Comparison of ENCODE assay signal across 8 cellular contexts in genomic region chr13:99969934-99970760, GRCh38. TPM values are rescaled to one million over a fixed set of nuclear protein-coding genes. Genes with fewer than 3 reads are reported as not detected.
DNase-seq lines count a peak whose midpoint lies in the region; ATAC-seq, FAIRE-seq and TF ChIP-seq lines count a peak whose summit lies in the region.

No MANE protein-coding gene starts in this region.

- ATAC-seq in Right ventricle myocardium inferior (no peak), right lobe of liver (peak; percentile 39 to 60 (median 48)), GM21619 (IDR thresholded peaks at IDR 0.05; ENCODE audit: unreplicated experiment) (no peak)

- intact Hi-C loops in Right ventricle myocardium inferior (cut with DNase I) = no loop called here
- intact Hi-C loops in right lobe of liver (cut with DNase I) = no loop called here

- WGBS in right lobe of liver (ENCODE audit: insufficient coverage, low coverage, low lambda C conversion rate, missing lambda C conversion rate) = 5% methylated on average over 32 of the region's 96 CpGs

- H3K4me1 Mint-ChIP-seq in astrocyte (ENCODE audit: low read depth, unreplicated experiment) = no peaks in the 10 kb centered on the region

- no peak overlapping the region for H3K27ac Mint-ChIP-seq in astrocyte (ENCODE audit: unreplicated experiment)

- no peaks in the 10 kb centered on the region for H3K36me3 ChIP-seq in cardiac muscle cell
- no peaks in the 10 kb centered on the region for H3K36me3 ChIP-seq in astrocyte (ENCODE audit: insufficient read depth, low read length)
- no peaks in the 10 kb centered on the region for H3K36me3 ChIP-seq in right lobe of liver

- peak in 1 of 2 donors; percentile 75 for DNase-seq in cardiac muscle cell (ENCODE audit: low read depth in 1 of 2, low spot score in 1 of 2)
- DNase-seq in Right ventricle myocardium inferior (ENCODE audit: missing footprints) = no peak
- DNase-seq in NCI-H446 treated with DMSO at 0.1 percent for 48 hours (lab: John Stamatoyannopoulos, UW) = peak; percentile 69
- no peak for DNase-seq in astrocyte (ENCODE audit: low read depth)
- DNase-seq in right lobe of liver = peak in 1 of 3 donors; percentile 48
- peak; percentile 29 for DNase-seq in ureter (ENCODE audit: low spot score)
- DNase-seq in MV-4-11 (lab: John Stamatoyannopoulos, UW) = no peak

- peaks cover 95% of the 10 kb centered on the region for H3K27me3 ChIP-seq in cardiac muscle cell
- peaks cover 74% of the 10 kb centered on the region for H3K27me3 ChIP-seq in astrocyte (ENCODE audit: insufficient read depth, low read length)
- peaks cover 14 to 88% of the 10 kb centered on the region in 2 donors for H3K27me3 ChIP-seq in right lobe of liver

- TF ChIP-seq CTCF in cardiac muscle cell (IDR thresholded peaks at IDR 0.05; ENCODE audit: low read depth, low read length) (no peak), astrocyte (IDR thresholded peaks at IDR 0.05; ENCODE audit: insufficient read depth, low read depth, low read length) (no peak), right lobe of liver (IDR thresholded peaks at IDR 0.05) (no peak)

- H3K79me2 ChIP-seq in astrocyte (ENCODE audit: insufficient read depth, low read length) = peaks cover 32% of the 10 kb centered on the region

- H3K36me3 Mint-ChIP-seq in astrocyte (ENCODE audit: low read depth, unreplicated experiment) = peaks cover 3% of the 10 kb centered on the region

- no peaks in the 10 kb centered on the region for H4K20me1 ChIP-seq in astrocyte (ENCODE audit: insufficient read depth, low read length)

- peaks cover 26% of the 10 kb centered on the region for H3K9me3 Mint-ChIP-seq in astrocyte (ENCODE audit: unreplicated experiment)

- H3K4me3 ChIP-seq in cardiac muscle cell (peak overlapping the region; percentile 41), astrocyte (ENCODE audit: insufficient read depth, low read depth, low read length) (peak overlapping the region; percentile 47), right lobe of liver (no peak overlapping the region)

- H3K27me3 Mint-ChIP-seq in astrocyte (ENCODE audit: low read depth, unreplicated experiment) = peaks cover 72% of the 10 kb centered on the region

- no peak for FAIRE-seq in astrocyte (lab: Jason Lieb, UNC)

- peak overlapping the region; percentile 64 for H3K4me3 Mint-ChIP-seq in astrocyte (ENCODE audit: unreplicated experiment)

- no peaks in the 10 kb centered on the region for H3K4me1 ChIP-seq in cardiac muscle cell (ENCODE audit: low read depth)
- peaks cover 11% of the 10 kb centered on the region for H3K4me1 ChIP-seq in astrocyte (ENCODE audit: insufficient read depth, low read length)
- H3K4me1 ChIP-seq in right lobe of liver = peaks cover 0 to 32% (median 0%) of the 10 kb centered on the region in 4 donors

- peak overlapping the region; percentile 74 for H2AFZ ChIP-seq in astrocyte (ENCODE audit: low read depth, low read length)

- H3K9me3 ChIP-seq in cardiac muscle cell (ENCODE audit: low read depth) = no peaks in the 10 kb centered on the region
- H3K9me3 ChIP-seq in astrocyte (ENCODE audit: insufficient read depth, low read depth, low read length) = peaks cover 4% of the 10 kb centered on the region
- H3K9me3 ChIP-seq in right lobe of liver = no peaks in the 10 kb centered on the region

- H3K9ac ChIP-seq in astrocyte (ENCODE audit: low read length) = peak overlapping the region; percentile 79

- H3K27ac ChIP-seq in cardiac muscle cell (no peak overlapping the region), astrocyte (ENCODE audit: low read depth, low read length) (peak overlapping the region; percentile 52), right lobe of liver (no peak overlapping the region)

- TF ChIP-seq POLR2A in right lobe of liver (IDR thresholded peaks at IDR 0.05) = no peak

- peak overlapping the region; percentile 80 for H3K4me2 ChIP-seq in astrocyte (ENCODE audit: low read length)

RNA-seq across cellular contexts. Expression of gene ZIC5, which starts 1.4 kb away (rescaled TPM):
- total RNA-seq in cardiac muscle cell (0.56 and 0.69 TPM in 2 replicates), Right ventricle myocardium inferior (not detected), astrocyte (0.17 and 0.27 TPM in 2 replicates), right lobe of liver (not detected), ureter (not detected)
- polyA plus RNA-seq in cardiac muscle cell = 0.22 and 0.85 TPM in 2 replicates

RNA-seq across cellular contexts. Expression of gene ZIC2, which starts 11.4 kb away (rescaled TPM):
- 0.06 and 0.11 TPM in 2 replicates for total RNA-seq in cardiac muscle cell
- polyA plus RNA-seq in cardiac muscle cell = 0.21 TPM in 1 of 2 replicates, not detected in the other
- total RNA-seq in Right ventricle myocardium inferior = not detected
- 0.60 and 1.8 TPM in 2 replicates for total RNA-seq in astrocyte
- total RNA-seq in right lobe of liver = under 1 TPM in 1 of 6 experiments, not detected in 5; 0.24 TPM
- total RNA-seq in ureter = not detected

Comparison
In these comparisons a context has a peak if more than half of its experiments do, and no peak if none do; other contexts are left out.
1. DNase-seq: peak in NCI-H446 treated with DMSO at 0.1 percent for 48 hours (single experiment) and ureter (single experiment); none in Right ventricle myocardium inferior (single experiment), astrocyte (single experiment) and MV-4-11 (single experiment).
2. H3K4me3 ChIP-seq: peak in cardiac muscle cell (single experiment) and astrocyte (single experiment); none in right lobe of liver (0 of 3).
3. ATAC-seq: peak in right lobe of liver (4 of 4); none in Right ventricle myocardium inferior (single experiment) and GM21619 (single experiment).